In genomic region chr6:30770164-30770563, GRCh38 we compare ENCODE assay signal across 2 cellular contexts.
TF ChIP-seq lines count a peak whose summit lies in the region.

No MANE protein-coding gene starts in this region.

TF ChIP-seq in IMR-90, 13 proteins besides CTCF, POLR2A, EP300 and RAD21:
- TF ChIP-seq RFX5 (IDR thresholded peaks at IDR 0.05; ENCODE audit: low read depth, low read length): no peak; the same call in 1 of the 2 replicates
- peak; percentile 14; the same call in 1 of the 2 replicates for TF ChIP-seq CEBPB (IDR thresholded peaks at IDR 0.05; ENCODE audit: low read depth, low read length)
- 0 out of 2 replicates have a peak, but pooled peaks have one; percentile 7 for TF ChIP-seq FOS (IDR thresholded peaks at IDR 0.05; ENCODE audit: low read depth, low read length)

TF ChIP-seq in K562, 482 proteins besides CTCF, POLR2A, EP300 and RAD21:
- TF ChIP-seq SOX6 (IDR thresholded peaks at IDR 0.05) (no peak), MLX (CRISPR knock-in tag; conservative IDR thresholded peaks at IDR 0.05) (no peak), ZNF592 (IDR thresholded peaks at IDR 0.05) (0 out of 2 replicates have a peak, but pooled peaks have one; percentile 12), ZNF780A (CRISPR knock-in tag; IDR thresholded peaks at IDR 0.05) (no peak), ARID1B (IDR thresholded peaks at IDR 0.05) (no peak), ZNF584 (CRISPR knock-in tag; IDR thresholded peaks at IDR 0.05; ENCODE audit: low read depth) (0 out of 2 replicates have a peak, but pooled peaks have one; percentile 8), BRD9 (IDR thresholded peaks at IDR 0.05; ENCODE audit: low read depth, partially characterized antibody) (no peak), ZNF24 (IDR thresholded peaks at IDR 0.05) (no peak), CGGBP1 (CRISPR knock-in tag; IDR thresholded peaks at IDR 0.05) (0 out of 2 replicates have a peak, but pooled peaks have one; percentile 13), ARID2 (IDR thresholded peaks at IDR 0.05) (no peak), CBFA2T2 (conservative IDR thresholded peaks at IDR 0.05) (no peak), ZBTB33 (CRISPR knock-in tag; IDR thresholded peaks at IDR 0.05) (no peak), CREB3 (tag; conservative IDR thresholded peaks at IDR 0.05; ENCODE audit: low read depth) (0 out of 2 replicates have a peak, but pooled peaks have one; percentile 25), NFRKB (IDR thresholded peaks at IDR 0.05; ENCODE audit: low read depth) (peak; percentile 16; the same call in 1 of the 2 replicates), PTRF (tag; IDR thresholded peaks at IDR 0.05) (0 out of 2 replicates have a peak, but pooled peaks have one; percentile 3), MYBL2 (IDR thresholded peaks at IDR 0.05; ENCODE audit: low read depth) (no peak), MYBL2 (CRISPR knock-in tag; IDR thresholded peaks at IDR 0.05; ENCODE audit: borderline replicate concordance) (no peak), TSC22D4 (tag; IDR thresholded peaks at IDR 0.05) (no peak), ZNF175 (CRISPR knock-in tag; IDR thresholded peaks at IDR 0.05; ENCODE audit: low read depth) (peak; percentile 67; the same call in 1 of the 2 replicates)
